ENCODE assay signal across 21 cellular contexts in the genomic region with DNA sequence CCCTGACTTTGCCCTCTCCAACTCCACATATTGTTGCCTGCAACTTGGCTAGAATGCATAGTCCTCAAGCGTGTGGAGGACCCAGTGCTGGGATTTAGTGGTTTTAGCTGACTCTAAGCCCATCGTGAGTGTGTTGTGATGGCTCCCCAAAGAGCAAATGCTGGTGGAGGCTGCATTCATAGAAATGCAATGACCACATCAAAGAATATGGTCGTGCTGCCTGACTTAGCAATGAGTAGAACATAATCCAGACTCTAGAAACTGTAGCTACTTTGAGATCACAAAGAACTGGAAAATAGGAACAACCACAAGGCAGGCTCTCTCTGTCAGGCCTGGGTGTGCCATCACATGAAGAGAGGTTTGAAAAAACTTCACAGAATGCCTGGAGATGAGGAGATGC. TPM values are rescaled to one million over a fixed set of nuclear protein-coding genes. Genes with fewer than 3 reads are reported as not detected.
"Had no signal": no experiment of that assay in that cellular context is flagged by ENCODE, and none has a peak within 500 bp of the region (broad histone marks: within the 10 kb centered on the region; RNA-seq: fewer than 3 reads in every experiment).

No MANE protein-coding gene starts in this region.

- H3K9me3 ChIP-seq: ascending aorta, tibial artery had no signal

- H3K27ac Mint-ChIP-seq: activated naive CD4-positive, alpha-beta T cell treated with anti-CD3 and anti-CD28 coated beads, Interleukin-2, amount 10 ng/mL, durations not matched to agents 7 days and 5 days had no signal

- H3K4me3 ChIP-seq: ascending aorta, tibial artery had no signal

- H3K27ac ChIP-seq: ascending aorta, tibial artery, WERI-Rb-1 had no signal

- DNase-seq: activated CD4-positive, alpha-beta T cell treated with anti-CD3 and anti-CD28 coated beads for 1 hour; activated CD8-positive, alpha-beta memory T cell treated with anti-CD3 and anti-CD28 coated beads for 24 hours; activated CD8-positive, alpha-beta memory T cell treated with anti-CD3 and anti-CD28 coated beads, Interleukin-2, amount 50 U/mL, for 48 hours; activated effector memory CD4-positive, alpha-beta T cell treated with Interleukin-2 at 50 U/mL for 16 hours; activated naive CD4-positive, alpha-beta T cell treated with anti-CD3 and anti-CD28 coated beads, Interleukin-2, amount 10 ng/mL, durations not matched to agents 7 days and 5 days; activated T-cell treated with anti-CD3 and anti-CD28 coated beads, Interleukin-2, amount 50 U/mL, for 48 hours; dermis blood vessel endothelial cell; effector memory CD4-positive, alpha-beta T cell; foreskin melanocyte; glutamatergic neuron; hippocampal formation; midbrain; stimulated activated CD4-positive, alpha-beta T cell treated with anti-CD3 and anti-CD28 coated beads, Interleukin-12 subunit alpha, Interleukin-12 subunit beta, amount 100 ng/mL, for 4 hours; stimulated activated CD4-positive, alpha-beta T cell treated with anti-CD3 and anti-CD28 coated beads, Interleukin-1b, Interleukin-23, amount 100 ng/mL, for 48 hours; stimulated activated CD8-positive, alpha-beta memory T cell treated with anti-CD3 and anti-CD28 coated beads, Interleukin-4, amount 100 ng/mL, for 48 hours; stimulated activated naive CD4-positive, alpha-beta T cell; substantia nigra; SW 1271; tibial artery; WERI-Rb-1 had no signal

- H3K9me3 Mint-ChIP-seq: activated naive CD4-positive, alpha-beta T cell treated with anti-CD3 and anti-CD28 coated beads, Interleukin-2, amount 10 ng/mL, durations not matched to agents 7 days and 5 days had no signal

- H3K36me3 ChIP-seq: ascending aorta, tibial artery had no signal

- H3K27me3 ChIP-seq: ascending aorta, tibial artery had no signal

- H3K4me3 Mint-ChIP-seq: activated naive CD4-positive, alpha-beta T cell treated with anti-CD3 and anti-CD28 coated beads, Interleukin-2, amount 10 ng/mL, durations not matched to agents 7 days and 5 days had no signal

RNA-seq across cellular contexts. Expression of gene RAD51AP1, which starts 24.6 kb away (rescaled TPM):
- total RNA-seq: ascending aorta had no signal
